8 cellular contexts compared by ENCODE assay signal in the genomic region with DNA sequence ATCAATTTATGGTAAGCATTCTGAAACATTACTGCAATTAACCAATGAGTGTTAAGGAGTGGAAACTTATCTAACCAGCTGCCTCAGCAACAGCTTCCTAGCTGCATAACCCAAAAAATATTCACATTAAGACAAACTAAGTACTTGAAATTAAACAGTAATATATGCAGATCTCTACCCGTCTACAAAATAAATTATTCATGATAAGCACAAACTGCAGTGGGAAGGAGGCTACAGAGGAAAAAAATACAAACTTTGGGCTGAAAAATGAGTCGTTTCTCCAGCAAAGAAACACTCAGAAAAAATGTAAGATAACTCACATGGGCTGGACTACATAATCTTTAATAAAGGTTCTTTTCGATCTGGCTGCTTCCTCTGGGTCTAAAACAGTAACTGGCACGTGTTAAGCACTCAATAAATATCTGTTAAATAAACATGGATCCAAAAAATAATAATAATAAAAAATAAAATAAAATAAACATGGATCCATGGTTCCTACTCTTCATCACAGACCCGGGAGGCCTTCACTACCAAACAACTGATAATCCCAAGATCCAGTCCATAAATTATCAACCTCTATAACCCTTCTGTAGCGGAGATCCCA. TPM values are rescaled to one million over a fixed set of nuclear protein-coding genes. Genes with fewer than 3 reads are reported as not detected.
DNase-seq lines count a peak whose midpoint lies in the region; ATAC-seq, FAIRE-seq and TF ChIP-seq lines count a peak whose summit lies in the region.

No MANE protein-coding gene starts in this region.

- H3K36me3 ChIP-seq in H1 (ENCODE audit: control insufficient read depth in 2 of 4, insufficient read depth in 4 of 4, low read length in 3 of 4), result no peaks in the 10 kb centered on the region
- H3K36me3 ChIP-seq in neural progenitor cell, result no peaks in the 10 kb centered on the region

- no peak overlapping the region for H3K14ac ChIP-seq in H1 (ENCODE audit: insufficient read length)

- no peak overlapping the region for H2BK12ac ChIP-seq in H1 (ENCODE audit: low read depth, low read length)

- peaks cover 6% of the 10 kb centered on the region for H3K23me2 ChIP-seq in H1 (ENCODE audit: low read depth, low read length)

- H3K27me3 Mint-ChIP-seq in neural progenitor cell (ENCODE audit: insufficient read depth, low read depth), result peaks cover 9% of the 10 kb centered on the region

- POLR2A ChIA-PET in H1 (lab: Charles Lee; ENCODE audit: partially characterized antibody), result interaction anchor here (1.1 kb wide), 1 partner anchor 26 kb away, joined by 3 read pairs; no protein-coding TSS in a partner anchor

- H3K4me3 ChIP-seq in H1 (ENCODE audit: extremely low read depth in 1 of 4, insufficient read depth in 2 of 4, low read depth in 3 of 4, low read length in 4 of 4), result peak overlapping the region; percentile 88 to 98 (median 96)
- peak overlapping the region; percentile 72 for H3K4me3 ChIP-seq in neural progenitor cell

- no peak overlapping the region for H3K56ac ChIP-seq in H1 (replicated peaks; ENCODE audit: insufficient read length, low read depth, low read length)

- ATAC-seq in GM21825 (IDR thresholded peaks at IDR 0.05; ENCODE audit: unreplicated experiment), result no peak
- no peak for ATAC-seq in HG03095 (IDR thresholded peaks at IDR 0.05; ENCODE audit: unreplicated experiment)

- H3K9me3 ChIP-seq in H1 (ENCODE audit: insufficient read depth in 2 of 2, low read depth in 1 of 2, low read length in 1 of 2) (no peaks in the 10 kb centered on the region), neural progenitor cell (ENCODE audit: low read depth) (no peaks in the 10 kb centered on the region)

- peak overlapping the region in 2 of 4 experiments; percentile 9 to 92; a peak in 3 of 7 replicates for H3K9ac ChIP-seq in H1 (replicated peaks in 1 of 4; ENCODE audit: extremely low read depth in 1 of 4, low read depth in 3 of 4, low read length in 3 of 4)
- peak overlapping the region; percentile 61 for H3K9ac ChIP-seq in neural progenitor cell

- H2BK15ac ChIP-seq in H1 (ENCODE audit: low read length), result no peak overlapping the region

- H3K79me2 ChIP-seq in H1 (ENCODE audit: control insufficient read depth in 1 of 2, insufficient read depth in 2 of 2, low read length in 2 of 2) (peaks cover 0 to 19% of the 10 kb centered on the region in 2 experiments; a peak in 2 of 4 replicates), neural progenitor cell (ENCODE audit: low read depth) (peaks cover 34% of the 10 kb centered on the region)

- peak overlapping the region; percentile 66; the same call in 1 of the 2 replicates for H3K27ac ChIP-seq in C4-2B
- no peak overlapping the region for H3K27ac ChIP-seq in H1 (ENCODE audit: low read depth, low read length)
- H3K27ac ChIP-seq in neural progenitor cell, result no peak overlapping the region

- no peak overlapping the region for H2BK5ac ChIP-seq in H1 (ENCODE audit: low read depth, low read length)

- peaks cover 0 to 4% (median 0%) of the 10 kb centered on the region in 4 experiments; a peak in 1 of 7 replicates for H3K4me1 ChIP-seq in H1 (replicated peaks in 1 of 4; ENCODE audit: control insufficient read depth in 3 of 4, insufficient read depth in 4 of 4, low read length in 3 of 4)
- H3K4me1 ChIP-seq in neural progenitor cell, result peaks cover 19% of the 10 kb centered on the region

- peaks cover 8% of the 10 kb centered on the region for H3F3A ChIP-seq in neural progenitor cell (ENCODE audit: low read depth)

- no peak overlapping the region for H4K8ac ChIP-seq in H1 (ENCODE audit: extremely low read depth, insufficient read depth, low read length)

- peak; percentile 99 for DNase-seq in NCI-H526 (lab: John Stamatoyannopoulos, UW)
- no peak for DNase-seq in H1 (ENCODE audit: low read depth in 1 of 2, low spot score in 2 of 2)
- DNase-seq in neural progenitor cell (ENCODE audit: low spot score), result no peak
- no peak for DNase-seq in NOMO-1 treated with DMSO at 0.1 percent for 48 hours (lab: John Stamatoyannopoulos, UW; ENCODE audit: unreplicated experiment)
- no peak for DNase-seq in NCI-H1105 treated with DMSO at 0.1 percent for 48 hours (lab: John Stamatoyannopoulos, UW)

- no peaks in the 10 kb centered on the region for H4K20me1 ChIP-seq in H1 (replicated peaks in 1 of 2; ENCODE audit: control insufficient read depth in 1 of 2, insufficient read depth in 2 of 2, low read length in 2 of 2)
- peaks cover 7% of the 10 kb centered on the region for H4K20me1 ChIP-seq in neural progenitor cell (ENCODE audit: low read depth)

- peak overlapping the region; percentile 94 to 99 for H3K4me2 ChIP-seq in H1 (ENCODE audit: insufficient read depth in 1 of 2, low read depth in 2 of 2, low read length in 2 of 2)
- peak overlapping the region; percentile 79 for H3K4me2 ChIP-seq in neural progenitor cell

- TF ChIP-seq EP300 in H1 (IDR thresholded peaks at IDR 0.05; ENCODE audit: borderline replicate concordance in 1 of 2, low read depth in 2 of 2, low read length in 2 of 2), result no peak

- H3K27me3 ChIP-seq in H1 (replicated peaks in 1 of 4; ENCODE audit: control insufficient read depth in 3 of 4, extremely low read depth in 1 of 4, insufficient read depth in 3 of 4, low read length in 3 of 4) (no peaks in the 10 kb centered on the region), neural progenitor cell (no peaks in the 10 kb centered on the region)

- H3K27ac Mint-ChIP-seq in neural progenitor cell, result peak overlapping the region; percentile 95

- no peak overlapping the region for H4K91ac ChIP-seq in H1 (replicated peaks; ENCODE audit: insufficient read length, low read length)

- no peak for FAIRE-seq in H1 (lab: Jason Lieb, UNC)

- no peaks in the 10 kb centered on the region for H3K79me1 ChIP-seq in H1 (ENCODE audit: low read depth, low read length)

- WGBS in H1 (ENCODE audit: extremely low coverage in 1 of 2, insufficient coverage in 1 of 2, insufficient read length in 1 of 2, insufficient replicate concordance in 2 of 2, low coverage in 1 of 2, low lambda C conversion rate in 2 of 2, missing lambda C conversion rate in 1 of 2), 2 experiments, result 46% methylated on average over 6 of the region's 6 CpGs; no CpG with 5 or more reads in 1 of the 2 experiments

- peak overlapping the region; percentile 99; the same call in 1 of the 2 replicates for H2AFZ ChIP-seq in H1 (ENCODE audit: low read length)
- H2AFZ ChIP-seq in neural progenitor cell (replicated peaks), result no peak overlapping the region

- H3K4me1 Mint-ChIP-seq in neural progenitor cell, result peaks cover 32% of the 10 kb centered on the region

- CTCF ChIA-PET in H1 (lab: Charles Lee; ENCODE audit: partially characterized antibody), result interaction anchor here (1.1 to 4.4 kb wide), 2 partner anchors 13 to 28 kb away, joined by 3 to 18 read pairs; no protein-coding TSS in a partner anchor

- no peak overlapping the region for H3K23ac ChIP-seq in H1 (ENCODE audit: insufficient read length)

- H3K36me3 Mint-ChIP-seq in neural progenitor cell, result no peaks in the 10 kb centered on the region

- H2BK120ac ChIP-seq in H1 (replicated peaks; ENCODE audit: low read depth, low read length), result no peak overlapping the region

- no peak overlapping the region for H2AK5ac ChIP-seq in H1 (ENCODE audit: low read depth, low read length)

- H4K5ac ChIP-seq in H1 (ENCODE audit: insufficient read length, low read depth, low read length), result no peak overlapping the region

- TF ChIP-seq CTCF in C4-2B (conservative IDR thresholded peaks at IDR 0.05), result no peak
- TF ChIP-seq CTCF in H1 (IDR thresholded peaks at IDR 0.05; ENCODE audit: control extremely low read depth in 1 of 3, insufficient read depth in 1 of 3, low read depth in 1 of 3, low read length in 3 of 3), result no peak
- TF ChIP-seq CTCF in neural progenitor cell (IDR thresholded peaks at IDR 0.05), result no peak

- H2BK20ac ChIP-seq in H1 (ENCODE audit: low read length), result no peak overlapping the region

- peak overlapping the region; percentile 100 for H3K4me3 Mint-ChIP-seq in neural progenitor cell

- no peak overlapping the region for H3K4ac ChIP-seq in H1 (replicated peaks; ENCODE audit: insufficient read length, low read depth, low read length)

- no peaks in the 10 kb centered on the region for H3K9me3 Mint-ChIP-seq in neural progenitor cell

- no peak overlapping the region for H3K18ac ChIP-seq in H1 (ENCODE audit: extremely low read depth, low read length)

- TF ChIP-seq RAD21 in H1 (IDR thresholded peaks at IDR 0.05 in 1 of 2, conservative IDR thresholded peaks at IDR 0.05 in 1 of 2; ENCODE audit: low read depth in 2 of 2, low read length in 2 of 2), result no peak

- TF ChIP-seq POLR2A in H1 (IDR thresholded peaks at IDR 0.05; ENCODE audit: control extremely low read depth in 1 of 2, low read depth in 2 of 2, low read length in 2 of 2), result no peak

TF ChIP-seq in H1, 55 proteins besides CTCF, POLR2A, EP300 and RAD21 (continues in another document):
- no peak for TF ChIP-seq NANOG (IDR thresholded peaks at IDR 0.05; ENCODE audit: insufficient read depth, low read depth, low read length, poor library complexity, severe bottlenecking)
- no peak for TF ChIP-seq PHF8 (conservative IDR thresholded peaks at IDR 0.05; ENCODE audit: low read depth, low read length)
- TF ChIP-seq MAX (IDR thresholded peaks at IDR 0.05), result no peak

RNA-seq across cellular contexts. Expression of gene NBAS, which starts 1.2 kb away (rescaled TPM):
- 34.1 and 34.8 TPM in 2 replicates for total RNA-seq in H1 (2021; fragmentation: NEBNext Ultra II Directional; extraction: Animal tissue kit (Norgen Biotek cat#: 25700))
- 16.4 and 19.6 TPM in 2 replicates for polyA plus RNA-seq in H1 (2011; rRNA removed)
- polyA plus RNA-seq in H1 (2011; cell fraction: cytosol; rRNA removed), result 17.7 TPM
- polyA plus RNA-seq in H1 (2011; cell fraction: nucleus; rRNA removed), result 25.9 TPM
- 25.7 to 28.6 TPM (median 27.5 TPM) in 4 replicates for polyA plus RNA-seq in H1 (2012, experiment 1 of 2)
- 2.4 TPM for polyA plus RNA-seq in H1 (2012, experiment 2 of 2)
- 25.4 TPM for polyA plus RNA-seq in H1 (2013, experiment 1 of 2)
- polyA plus RNA-seq in H1 (2013, experiment 2 of 2), result 23.0 TPM
- polyA minus RNA-seq in H1 (2011; rRNA and poly(A)+ RNA removed), result 70.8 and 84.9 TPM in 2 replicates
- 22.2 TPM for polyA minus RNA-seq in H1 (2011; cell fraction: cytosol; rRNA and poly(A)+ RNA removed)
- polyA minus RNA-seq in H1 (2011; cell fraction: nucleus; rRNA and poly(A)+ RNA removed), result 56.0 TPM
- 58.0 and 60.2 TPM in 2 replicates for total RNA-seq in neural progenitor cell (ENCODE audit: low replicate concordance)

RNA-seq across cellular contexts. Expression of gene DDX1, which starts 31.8 kb away (rescaled TPM):
- total RNA-seq in H1 (2021; fragmentation: NEBNext Ultra II Directional; extraction: Animal tissue kit (Norgen Biotek cat#: 25700)), result 155 and 161 TPM in 2 replicates
- 28.3 and 51.1 TPM in 2 replicates for polyA plus RNA-seq in H1 (2011; rRNA removed)
- 90.9 TPM for polyA plus RNA-seq in H1 (2011; cell fraction: cytosol; rRNA removed)
- polyA plus RNA-seq in H1 (2011; cell fraction: nucleus; rRNA removed), result 15.6 TPM
- polyA plus RNA-seq in H1 (2012, experiment 1 of 2), result 92.5 to 157 TPM (median 115 TPM) in 4 replicates
- 11.4 TPM for polyA plus RNA-seq in H1 (2012, experiment 2 of 2)
- polyA plus RNA-seq in H1 (2013, experiment 1 of 2), result 87.2 TPM
- polyA plus RNA-seq in H1 (2013, experiment 2 of 2), result 85.0 TPM
- 46.2 and 64.7 TPM in 2 replicates for polyA minus RNA-seq in H1 (2011; rRNA and poly(A)+ RNA removed)
- polyA minus RNA-seq in H1 (2011; cell fraction: cytosol; rRNA and poly(A)+ RNA removed), result 44.8 TPM
- 44.1 TPM for polyA minus RNA-seq in H1 (2011; cell fraction: nucleus; rRNA and poly(A)+ RNA removed)
- 66.8 and 103 TPM in 2 replicates for total RNA-seq in neural progenitor cell (ENCODE audit: low replicate concordance)

Comparison
In these comparisons a context has a peak if more than half of its experiments do, and no peak if none do; other contexts are left out.
1. DNase-seq: peak in NCI-H526 (2 of 2); none in H1 (0 of 2), neural progenitor cell (single experiment), NOMO-1 treated with DMSO at 0.1 percent for 48 hours (single experiment) and NCI-H1105 treated with DMSO at 0.1 percent for 48 hours (single experiment).